In the genomic region with DNA sequence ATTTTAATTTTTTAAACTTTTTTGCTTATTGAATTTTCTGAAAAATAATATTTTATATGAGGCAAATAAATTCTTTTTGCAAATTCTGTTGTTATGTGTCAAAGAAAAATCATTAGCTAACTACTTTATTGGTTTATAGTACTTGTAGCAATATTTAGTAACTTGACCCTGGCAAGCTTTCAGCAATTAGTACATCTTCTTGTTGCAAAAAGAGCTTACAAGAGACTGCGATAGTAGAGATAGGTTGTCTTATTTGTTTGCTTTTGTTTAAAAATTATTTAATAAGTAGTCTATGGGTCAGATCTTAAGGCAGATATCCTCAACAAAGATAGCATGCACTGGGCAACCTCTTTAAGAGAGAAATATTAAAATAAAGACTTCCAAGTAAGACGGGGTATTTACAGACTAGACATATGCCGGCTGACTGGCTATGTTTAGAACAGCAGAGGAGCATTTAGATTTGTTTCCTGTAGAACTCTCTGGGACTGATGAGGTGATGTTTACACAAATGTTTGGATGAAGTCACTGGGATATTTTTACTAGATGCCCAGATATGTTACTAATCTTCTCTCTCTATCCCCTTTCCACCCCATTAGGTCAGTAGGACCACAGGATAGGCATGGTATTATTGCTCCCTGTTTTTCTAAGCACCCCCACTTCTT, we compare ENCODE assay signal across 18 cellular contexts. TPM values are rescaled to one million over a fixed set of nuclear protein-coding genes. Genes with fewer than 3 reads are reported as not detected.
A peak's percentile ranks its signal among the peaks of the same experiment; 100 is the strongest.
DNase-seq lines count a peak whose midpoint lies in the region; ATAC-seq lines count a peak whose summit lies in the region.
"Had no signal": no experiment of that assay in that cellular context is flagged by ENCODE, and none has a peak within 500 bp of the region (broad histone marks: within the 10 kb centered on the region; RNA-seq: fewer than 3 reads in every experiment).

No MANE protein-coding gene starts in this region.

- DNase-seq in HCEC 1CT (peak; percentile 3), LHCN-M2 (ENCODE audit: low read depth) (peak; percentile 37), myocyte (ENCODE audit: low read depth) (peak; percentile 86), RKO (ENCODE audit: low spot score) (no peak)
- no peak for DNase-seq in stimulated activated naive CD8-positive, alpha-beta T cell treated with anti-CD3 and anti-CD28 coated beads, Interleukin-15, amount 100 ng/mL, for 72 hours
- DNase-seq: BE2C; CD8-positive, alpha-beta T cell; COR-L47; DMS79; GOT3 had no signal

- H3K4me3 Mint-ChIP-seq in stimulated activated naive CD8-positive, alpha-beta T cell treated with anti-CD3 and anti-CD28 coated beads, Interleukin-15, amount 100 ng/mL, for 72 hours = no peak overlapping the region
- H3K4me3 Mint-ChIP-seq: CD8-positive, alpha-beta T cell had no signal

- H3K27ac Mint-ChIP-seq in stimulated activated naive CD8-positive, alpha-beta T cell treated with anti-CD3 and anti-CD28 coated beads, Interleukin-15, amount 100 ng/mL, for 72 hours = no peak overlapping the region
- H3K27ac Mint-ChIP-seq: CD8-positive, alpha-beta T cell had no signal

- peak overlapping the region; percentile 22 to 61 (median 28) for H3K4me3 ChIP-seq in skeletal muscle tissue (ENCODE audit: low read length in 3 of 3)
- H3K4me3 ChIP-seq: A549, GM12878, HAP-1 had no signal

- H3K4me1 Mint-ChIP-seq in stimulated activated naive CD8-positive, alpha-beta T cell treated with anti-CD3 and anti-CD28 coated beads, Interleukin-15, amount 100 ng/mL, for 72 hours = no peaks in the 10 kb centered on the region

- H3K9me3 Mint-ChIP-seq in stimulated activated naive CD8-positive, alpha-beta T cell treated with anti-CD3 and anti-CD28 coated beads, Interleukin-15, amount 100 ng/mL, for 72 hours = peaks cover 0 to 5% of the 10 kb centered on the region in 2 donors

- H3K4me1 ChIP-seq in skeletal muscle tissue (ENCODE audit: control insufficient read depth in 3 of 3, insufficient read depth in 3 of 3, low read length in 3 of 3) = peaks cover 4 to 16% (median 11%) of the 10 kb centered on the region in 3 donors
- H3K4me1 ChIP-seq: A549, BE2C, HAP-1 had no signal

- no peaks in the 10 kb centered on the region for H3K27me3 ChIP-seq in skeletal muscle tissue (ENCODE audit: control insufficient read depth in 3 of 3, insufficient read depth in 3 of 3, low read length in 3 of 3)
- H3K27me3 ChIP-seq: BE2C had no signal

- H3K9ac ChIP-seq in skeletal muscle tissue (ENCODE audit: low read depth in 1 of 3, low read length in 3 of 3) = peak overlapping the region; percentile 66 to 76 (median 66)

- no peaks in the 10 kb centered on the region for H3K36me3 ChIP-seq in skeletal muscle tissue (ENCODE audit: control insufficient read depth in 3 of 3, insufficient read depth in 3 of 3, low read length in 3 of 3)
- H3K36me3 ChIP-seq: BE2C, HAP-1 had no signal

- no peak for ATAC-seq in stimulated activated naive CD8-positive, alpha-beta T cell treated with anti-CD3 and anti-CD28 coated beads, Interleukin-15, amount 100 ng/mL, for 72 hours
- ATAC-seq: A549; CD8-positive, alpha-beta T cell; GM12878 had no signal

- H3K27me3 Mint-ChIP-seq in stimulated activated naive CD8-positive, alpha-beta T cell treated with anti-CD3 and anti-CD28 coated beads, Interleukin-15, amount 100 ng/mL, for 72 hours = peaks cover 19% of the 10 kb centered on the region

- H3K27ac ChIP-seq in skeletal muscle tissue (ENCODE audit: low read depth, low read length) = peak overlapping the region; percentile 84
- H3K27ac ChIP-seq: A549, C4-2B, HL-60 had no signal

- H3K9me3 ChIP-seq in skeletal muscle tissue (ENCODE audit: control insufficient read depth in 3 of 3, low read length in 3 of 3) = no peaks in the 10 kb centered on the region
- H3K9me3 ChIP-seq: A549, BE2C, HAP-1 had no signal

RNA-seq across cellular contexts. Expression of a gene that starts 24.9 kb away (rescaled TPM):
- 0.19 and 0.75 TPM in 2 replicates for total RNA-seq in LHCN-M2 (2014; rRNA removed)
- 4.2 TPM for polyA plus RNA-seq in LHCN-M2 (2012)
- total RNA-seq in myocyte = 5.7 and 24.4 TPM in 2 replicates
- polyA plus RNA-seq in myocyte (2012) = 17.3 TPM
- total RNA-seq in skeletal muscle tissue = 17.7 TPM
- total RNA-seq: CD8-positive, alpha-beta T cell; G401; GM12878 had no signal
- polyA plus RNA-seq: A549, AG04450, GM12878 had no signal

Comparison
In these comparisons a context has a peak if more than half of its experiments do, and no peak if none do; other contexts are left out.
1. DNase-seq: peak in HCEC 1CT (single experiment), LHCN-M2 (single experiment) and myocyte (single experiment); none in stimulated activated naive CD8-positive, alpha-beta T cell treated with anti-CD3 and anti-CD28 coated beads, Interleukin-15, amount 100 ng/mL, for 72 hours (0 of 2) and RKO (single experiment).